9 cellular contexts compared by ENCODE assay signal in the genomic region with DNA sequence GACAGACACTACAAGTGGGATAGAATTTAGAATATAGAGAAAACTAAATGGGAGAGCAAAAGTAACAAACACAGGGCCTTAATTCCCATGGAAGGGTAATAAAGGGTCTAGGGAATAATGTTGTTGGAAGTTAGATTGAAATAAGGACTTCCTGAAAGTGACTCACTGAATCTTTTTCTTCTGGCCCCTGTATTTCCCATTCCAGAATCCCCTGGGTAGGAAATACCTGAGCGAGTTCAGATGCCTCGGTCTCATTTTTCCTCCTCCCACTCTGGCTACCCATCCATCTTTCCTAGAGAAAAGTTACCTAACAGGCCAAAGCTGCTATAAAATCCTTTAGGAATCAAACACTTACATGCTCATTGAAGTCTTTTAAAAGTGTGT. TPM values are rescaled to one million over a fixed set of nuclear protein-coding genes. Genes with fewer than 3 reads are reported as not detected.
DNase-seq lines count a peak whose midpoint lies in the region; ATAC-seq, FAIRE-seq and TF ChIP-seq lines count a peak whose summit lies in the region.
"Had no signal": no experiment of that assay in that cellular context is flagged by ENCODE, and none has a peak within 500 bp of the region (broad histone marks: within the 10 kb centered on the region; RNA-seq: fewer than 3 reads in every experiment).

No MANE protein-coding gene starts in this region.

- H3K14ac ChIP-seq in mesenchymal stem cell (ENCODE audit: low read length in 2 of 2): no peak overlapping the region

- H3K36me3 Mint-ChIP-seq in activated naive CD4-positive, alpha-beta T cell treated with anti-CD3 and anti-CD28 coated beads, Interleukin-2, amount 10 ng/mL, durations not matched to agents 7 days and 5 days: peaks cover 9% of the 10 kb centered on the region

- no peak overlapping the region for H3K23ac ChIP-seq in mesenchymal stem cell (ENCODE audit: low read length in 2 of 2)

- in situ Hi-C loops in GM12878 (cut with MboI) (no loop called here), transverse colon (cut with MboI; ENCODE audit: low pct_ligation_motif_present in 1 of 4, low pct_unique_long_range_greater_than_20kb in 1 of 4, low sequenced_read_pairs in 3 of 4) (loop anchor here in 1 of 4 donors (5.0 kb wide), 1 partner anchor 46 kb away; no protein-coding TSS in a partner anchor)

- no peak for TF ChIP-seq RAD21 in GM12878 (IDR thresholded peaks at IDR 0.05; ENCODE audit: insufficient read depth, low read depth, low read length)

- H3K18ac ChIP-seq in mesenchymal stem cell (ENCODE audit: low read depth in 1 of 2, low read length in 2 of 2): peak overlapping the region; percentile 80

- no peak overlapping the region for H4K91ac ChIP-seq in mesenchymal stem cell (ENCODE audit: low read length)

- TF ChIP-seq POLR2A in GM12878 (IDR thresholded peaks at IDR 0.05; ENCODE audit: low read depth, low read length): no peak
- no peak for TF ChIP-seq POLR2A in transverse colon (IDR thresholded peaks at IDR 0.05)

- no peak for DNase-seq in activated naive CD4-positive, alpha-beta T cell treated with anti-CD3 and anti-CD28 coated beads, Interleukin-2, amount 10 ng/mL, durations not matched to agents 7 days and 5 days
- no peak for DNase-seq in activated naive CD4-positive, alpha-beta T cell (lab: John Stamatoyannopoulos, UW)
- DNase-seq in GM12878 (ENCODE audit: low read depth, low spot score) (no peak), mesenchymal stem cell (peak; percentile 45), transverse colon (no peak), posterior cingulate gyrus (no peak), MV-4-11 (lab: John Stamatoyannopoulos, UW) (no peak)
- DNase-seq: NCI-H1694 had no signal

- TF ChIP-seq CTCF in GM12878 (IDR thresholded peaks at IDR 0.05 in 2 of 3, conservative IDR thresholded peaks at IDR 0.05 in 1 of 3; ENCODE audit: control insufficient read depth in 2 of 3, extremely low read depth in 1 of 3, insufficient read depth in 1 of 3, low read depth in 3 of 3, low read length in 3 of 3) (no peak), transverse colon (IDR thresholded peaks at IDR 0.05) (no peak)

- peak overlapping the region; percentile 88 to 98 for H2BK12ac ChIP-seq in mesenchymal stem cell (ENCODE audit: low read length in 2 of 2)

- no peak overlapping the region for H2BK15ac ChIP-seq in mesenchymal stem cell (ENCODE audit: low read depth, poor library complexity, severe bottlenecking)

- peak overlapping the region; percentile 99 for H2BK120ac ChIP-seq in mesenchymal stem cell (ENCODE audit: low read depth, low read length)

- no peaks in the 10 kb centered on the region for H3K79me1 ChIP-seq in mesenchymal stem cell (replicated peaks; ENCODE audit: low read length, poor library complexity, severe bottlenecking)

- H3K4me1 Mint-ChIP-seq in activated naive CD4-positive, alpha-beta T cell treated with anti-CD3 and anti-CD28 coated beads, Interleukin-2, amount 10 ng/mL, durations not matched to agents 7 days and 5 days: peaks cover 71% of the 10 kb centered on the region

- H3K79me2 ChIP-seq in GM12878 (ENCODE audit: control insufficient read depth, insufficient read depth, low read length): peaks cover 25% of the 10 kb centered on the region

- H3K4me1 ChIP-seq in GM12878 (ENCODE audit: control insufficient read depth, insufficient read depth, low read length) (peaks cover 51% of the 10 kb centered on the region), mesenchymal stem cell (ENCODE audit: control insufficient read depth, insufficient read depth, low read depth, low read length) (peaks cover 33% of the 10 kb centered on the region), transverse colon (peaks cover 45 to 67% (median 54%) of the 10 kb centered on the region in 4 donors)

- POLR2A ChIA-PET in GM12878 (lab: Charles Lee): interaction anchor here (1.7 to 17.1 kb wide), 4 partner anchors 13 to 222 kb away, joined by 4 to 630 read pairs (median 8); a partner anchor contains a TSS

- H3K27ac Mint-ChIP-seq in activated naive CD4-positive, alpha-beta T cell treated with anti-CD3 and anti-CD28 coated beads, Interleukin-2, amount 10 ng/mL, durations not matched to agents 7 days and 5 days: peak overlapping the region; percentile 98

- H4K20me1 ChIP-seq in GM12878 (ENCODE audit: control insufficient read depth, insufficient read depth): no peaks in the 10 kb centered on the region

- H3K27me3 Mint-ChIP-seq in activated naive CD4-positive, alpha-beta T cell treated with anti-CD3 and anti-CD28 coated beads, Interleukin-2, amount 10 ng/mL, durations not matched to agents 7 days and 5 days: peaks cover 5% of the 10 kb centered on the region

- H3K4me2 ChIP-seq in GM12878 (ENCODE audit: control insufficient read depth, insufficient read depth) (no peak overlapping the region), mesenchymal stem cell (ENCODE audit: low read length, poor library complexity, severe bottlenecking) (no peak overlapping the region)

- H4K8ac ChIP-seq in mesenchymal stem cell (ENCODE audit: low read length): peak overlapping the region; percentile 89

- H3K4me3 ChIP-seq in GM12878 (no peak overlapping the region), mesenchymal stem cell (ENCODE audit: insufficient read depth in 1 of 2, low read depth in 1 of 2, low read length in 2 of 2) (peak overlapping the region in 1 of 2 experiments; percentile 57), transverse colon (no peak overlapping the region)

- ATAC-seq in GM12878 (no peak), GM18861 (IDR thresholded peaks at IDR 0.05; ENCODE audit: unreplicated experiment) (no peak)

- CTCF ChIA-PET in activated naive CD4-positive, alpha-beta T cell treated with anti-CD3 and anti-CD28 coated beads, Interleukin-2, amount 10 ng/mL, durations not matched to agents 7 days and 5 days (lab: Charles Lee): interaction anchor here (1.1 to 10.8 kb wide), 2 partner anchors 18 to 98 kb away, joined by 5 to 150 read pairs; a partner anchor contains a TSS
- CTCF ChIA-PET in GM12878 (lab: Yijun Ruan, JAX): interaction anchor here (0.6 to 10.0 kb wide), 7 partner anchors 14 to 563 kb away, joined by 3 to 175 read pairs (median 4); a partner anchor contains a TSS

- H3K9me3 ChIP-seq in GM12878 (replicated peaks; ENCODE audit: control insufficient read depth, insufficient read depth, low read length) (no peaks in the 10 kb centered on the region), mesenchymal stem cell (ENCODE audit: control insufficient read depth, low read length) (no peaks in the 10 kb centered on the region), transverse colon (no peaks in the 10 kb centered on the region)

- TF ChIP-seq EP300 in GM12878 (IDR thresholded peaks at IDR 0.05; ENCODE audit: borderline replicate concordance in 1 of 2, control insufficient read depth in 1 of 2, low read depth in 2 of 2, low read length in 2 of 2) (no peak), transverse colon (IDR thresholded peaks at IDR 0.05; ENCODE audit: low read depth) (no peak)

- peak overlapping the region; percentile 98 for H2BK5ac ChIP-seq in mesenchymal stem cell (ENCODE audit: low read depth, low read length, poor library complexity, severe bottlenecking)

- H3K27ac ChIP-seq in GM12878 (ENCODE audit: control insufficient read depth, insufficient read depth) (peak overlapping the region; percentile 98), mesenchymal stem cell (ENCODE audit: low read length, poor library complexity, severe bottlenecking) (peak overlapping the region; percentile 96), transverse colon (peak overlapping the region; percentile 99 to 100 (median 100))

- no peaks in the 10 kb centered on the region for H3K36me3 ChIP-seq in GM12878 (ENCODE audit: control insufficient read depth in 2 of 2, insufficient read depth in 2 of 2, low read length in 1 of 2)
- no peaks in the 10 kb centered on the region for H3K36me3 ChIP-seq in mesenchymal stem cell (ENCODE audit: control insufficient read depth in 1 of 2, insufficient read depth in 2 of 2, low read depth in 1 of 2, low read length in 2 of 2)
- no peaks in the 10 kb centered on the region for H3K36me3 ChIP-seq in transverse colon

- no peak for FAIRE-seq in GM12878 (lab: Jason Lieb, UNC)

- 100% methylated on average over 2 of the region's 2 CpGs for WGBS in GM12878 (ENCODE audit: insufficient coverage, insufficient replicate concordance, low lambda C conversion rate, missing lambda C conversion rate)
- 29% methylated on average over 2 of the region's 2 CpGs for WGBS in mesenchymal stem cell
- WGBS in transverse colon (ENCODE audit: low coverage in 1 of 2), 2 donors: 61 to 75% methylated on average over 2 of the region's 2 CpGs

- SMC1A ChIA-PET in GM12878 (lab: Charles Lee; ENCODE audit: uncharacterized antibody, unreplicated experiment): interaction anchor here (0.6 to 16.4 kb wide), 2 partner anchors 14 to 58 kb away, joined by 3 to 460 read pairs; no protein-coding TSS in a partner anchor

- RAD21 ChIA-PET in GM12878 (lab: Charles Lee; ENCODE audit: unreplicated experiment): interaction anchor here (0.8 to 5.8 kb wide), 3 partner anchors 17 to 22 kb away, joined by 3 to 323 read pairs (median 10); no protein-coding TSS in a partner anchor

- H3K4ac ChIP-seq in mesenchymal stem cell (ENCODE audit: low read depth in 1 of 2, low read length in 2 of 2): peak overlapping the region; percentile 97 to 100

- intact Hi-C loops in GM12878 (cut with micrococcal nuclease; ENCODE audit: unreplicated experiment) (loop anchor here (5.0 to 10.0 kb wide), 2 partner anchors 241 to 264 kb away; a partner anchor contains a TSS), transverse colon (cut with DNase I; ENCODE audit: low total_unique reads) (loop anchor here (2.0 kb wide), 1 partner anchor 47 kb away; no protein-coding TSS in a partner anchor), posterior cingulate gyrus (cut with DNase I) (no loop called here)

- BruUV-seq in GM12878 (replicated peaks; lab: Mats Ljungman, UMichigan): no TSS peak

- H3K9ac ChIP-seq in GM12878 (ENCODE audit: control insufficient read depth, insufficient read depth, low read length) (no peak overlapping the region), mesenchymal stem cell (ENCODE audit: low read length) (peak overlapping the region; percentile 94)

- H3K4me3 Mint-ChIP-seq in activated naive CD4-positive, alpha-beta T cell treated with anti-CD3 and anti-CD28 coated beads, Interleukin-2, amount 10 ng/mL, durations not matched to agents 7 days and 5 days: peak overlapping the region; percentile 66

- H3K9me3 Mint-ChIP-seq in activated naive CD4-positive, alpha-beta T cell treated with anti-CD3 and anti-CD28 coated beads, Interleukin-2, amount 10 ng/mL, durations not matched to agents 7 days and 5 days: no peaks in the 10 kb centered on the region

- H2AFZ ChIP-seq in GM12878 (ENCODE audit: control insufficient read depth, low read depth, low read length) (no peak overlapping the region), mesenchymal stem cell (ENCODE audit: low read depth, low read length) (no peak overlapping the region)

- H2AK5ac ChIP-seq in mesenchymal stem cell (ENCODE audit: low read length, severe bottlenecking): peak overlapping the region; percentile 97

- H3K27me3 ChIP-seq in GM12878 (replicated peaks in 1 of 2; ENCODE audit: control insufficient read depth in 2 of 2, insufficient read depth in 2 of 2, low read length in 1 of 2) (no peaks in the 10 kb centered on the region), mesenchymal stem cell (ENCODE audit: control insufficient read depth in 1 of 2, insufficient read depth in 1 of 2, low read length in 2 of 2) (no peaks in the 10 kb centered on the region), transverse colon (no peaks in the 10 kb centered on the region)

RNA-seq across cellular contexts. Expression of a gene that starts 3.1 kb away (rescaled TPM):
- 44.6 and 59.9 TPM in 2 replicates for total RNA-seq in GM12878 (2013; cell fraction: nucleolus; rRNA removed)
- total RNA-seq in GM12878 (2014; rRNA removed): 13.8 and 17.1 TPM in 2 replicates
- total RNA-seq in GM12878 (2014; rRNA removed; fragmentation: Illumina TruSeq; extraction: Trizol): 8.1 and 9.1 TPM in 2 replicates
- 47.3 and 53.0 TPM in 2 replicates for total RNA-seq in GM12878 (2021)
- 10.6 TPM for polyA plus RNA-seq in GM12878 (2011; ENCODE audit: low read depth)
- polyA plus RNA-seq in GM12878 (2011; rRNA removed): 4.7 and 12.0 TPM in 2 replicates
- polyA plus RNA-seq in GM12878 (2011; cell fraction: cytosol; rRNA removed): 16.5 and 18.1 TPM in 2 replicates
- 34.0 and 52.7 TPM in 2 replicates for polyA plus RNA-seq in GM12878 (2011; cell fraction: nucleus; rRNA removed)
- 27.0 and 28.1 TPM in 2 replicates for polyA plus RNA-seq in GM12878 (2012)
- 11.2 and 16.5 TPM in 2 replicates for polyA plus RNA-seq in GM12878 (2014; fragmentation: Illumina TruSeq; extraction: Trizol)
- 1 to 10 TPM in 1 of 2 experiments, under 1 TPM in 1; 0.61 to 1.3 TPM for polyA plus RNA-seq in GM12878 (2014; fragmentation: Nextera tagmentation; extraction: Ambion mirVana)
- polyA plus RNA-seq in GM12878 (2014; rRNA removed): 23.7 and 26.4 TPM in 2 replicates
- 10 to 100 TPM; 38.2 to 44.2 TPM for polyA plus RNA-seq in GM12878 (2016; fragmentation: Nextera tagmentation; extraction: Ambion mirVana)
- 13.3 and 13.9 TPM in 2 replicates for polyA minus RNA-seq in GM12878 (2011; rRNA and poly(A)+ RNA removed)
- 14.3 and 15.9 TPM in 2 replicates for polyA minus RNA-seq in GM12878 (2011; cell fraction: cytosol; rRNA and poly(A)+ RNA removed)
- polyA minus RNA-seq in GM12878 (2011; cell fraction: nucleus; rRNA and poly(A)+ RNA removed): 11.0 and 24.5 TPM in 2 replicates
- polyA plus RNA-seq in mesenchymal stem cell (2013, experiment 1 of 2): 38.6 TPM
- polyA plus RNA-seq in mesenchymal stem cell (2013, experiment 2 of 2): 34.2 TPM
- 100 to 1,000 TPM in 1 of 4 donors, 10 to 100 TPM in 3; 26.1 to 200 (median 85.7) TPM for total RNA-seq in transverse colon
